ENCODE assay signal across 9 cellular contexts in genomic region chr16:49620158-49620867, GRCh38.
DNase-seq lines count a peak whose midpoint lies in the region; ATAC-seq and TF ChIP-seq lines count a peak whose summit lies in the region.
"Had no signal": no experiment of that assay in that cellular context is flagged by ENCODE, and none has a peak within 500 bp of the region (broad histone marks: within the 10 kb centered on the region; RNA-seq: fewer than 3 reads in every experiment).

No MANE protein-coding gene starts in this region.

- no peak overlapping the region for H3K9ac ChIP-seq in H9 (ENCODE audit: extremely low read depth, insufficient read length, low read length)

- no peak overlapping the region for H3K4me2 ChIP-seq in H9 (ENCODE audit: insufficient read depth, insufficient read length, low read length)

- peak overlapping the region in 1 of 3 experiments; percentile 57; a peak in 1 of 7 replicates for H3K27ac Mint-ChIP-seq in H9

- no peak overlapping the region for H3K23ac ChIP-seq in H9 (ENCODE audit: insufficient read length, low read depth, low read length)

- H3K27me3 ChIP-seq in H9 (ENCODE audit: insufficient read depth, low read length): no peaks in the 10 kb centered on the region

- no peak overlapping the region for H2BK20ac ChIP-seq in H9 (ENCODE audit: low read depth, low read length, poor library complexity, severe bottlenecking)

- H2BK5ac ChIP-seq in H9 (ENCODE audit: insufficient read length, low read length): no peak overlapping the region

- H3K4ac ChIP-seq in H9 (ENCODE audit: low read depth, low read length): no peak overlapping the region

- no peak overlapping the region for H2AK5ac ChIP-seq in H9 (ENCODE audit: insufficient read length, low read length)

- no peak overlapping the region for H2BK12ac ChIP-seq in H9 (ENCODE audit: insufficient read length, low read depth, low read length)

- H2AFZ ChIP-seq in H9 (ENCODE audit: low read length): no peak overlapping the region

- H3K14ac ChIP-seq in H9 (ENCODE audit: insufficient read depth, low read length): no peak overlapping the region; the same call in 1 of the 2 replicates

- no peak overlapping the region for H4K5ac ChIP-seq in H9 (ENCODE audit: insufficient read length, low read depth, low read length)

- no peak overlapping the region for H2BK15ac ChIP-seq in H9 (ENCODE audit: low read depth, low read length)

- peaks cover 0 to under 1% of the 10 kb centered on the region in 2 experiments; a peak in 1 of 5 replicates for H3K9me3 Mint-ChIP-seq in H9
- H3K9me3 Mint-ChIP-seq: brain had no signal

- TF ChIP-seq CTCF in H9 (conservative IDR thresholded peaks at IDR 0.05): no peak

- H3K27me3 Mint-ChIP-seq in H9 (ENCODE audit: low read depth): no peaks in the 10 kb centered on the region; the same call in 1 of the 2 replicates

- H3K4me1 Mint-ChIP-seq in H9: peaks cover 11 to 14% of the 10 kb centered on the region in 2 experiments

- DNase-seq in H9: peak; percentile 24
- DNase-seq in brain pericyte (ENCODE audit: low read depth, low spot score): peak; percentile 47
- peak; percentile 45 for DNase-seq in left lobe of liver (ENCODE audit: low spot score)
- peak; percentile 61 for DNase-seq in stromal cell of bone marrow (ENCODE audit: low read depth)
- DNase-seq in OCI-M1 (lab: John Stamatoyannopoulos, UW): no peak
- DNase-seq in stimulated activated naive CD4-positive, alpha-beta T cell (lab: John Stamatoyannopoulos, UW): no peak
- no peak for DNase-seq in superior temporal gyrus (ENCODE audit: extremely low spot score)

- no peaks in the 10 kb centered on the region for H3K79me2 ChIP-seq in H9 (ENCODE audit: insufficient read depth, low read length)

- H3K79me1 ChIP-seq in H9 (ENCODE audit: insufficient read depth, low read depth, low read length, poor library complexity, severe bottlenecking): no peaks in the 10 kb centered on the region

- H3K4me1 ChIP-seq in H9 (ENCODE audit: insufficient read depth, low read length): no peaks in the 10 kb centered on the region; the same call in 1 of the 2 replicates

- no peak overlapping the region for H3T11ph ChIP-seq in H9 (ENCODE audit: low read length)

- no peak overlapping the region for H3K56ac ChIP-seq in H9 (ENCODE audit: insufficient read length, low read depth, low read length)

- no peak overlapping the region for H3K27ac ChIP-seq in H9 (ENCODE audit: insufficient read length, low read depth, low read length)

- H4K8ac ChIP-seq in H9 (replicated peaks; ENCODE audit: insufficient read length, low read depth, low read length): no peak overlapping the region

- no peaks in the 10 kb centered on the region for H3K23me2 ChIP-seq in H9 (ENCODE audit: insufficient read length, low read depth, low read length, poor library complexity, severe bottlenecking)

- no peak overlapping the region for H3K18ac ChIP-seq in H9 (ENCODE audit: insufficient read length, low read depth, low read length)

- H3K36me3 Mint-ChIP-seq in H9 (ENCODE audit: insufficient read depth in 1 of 3, low read depth in 3 of 3): peaks cover 0 to 8% (median 3%) of the 10 kb centered on the region in 3 experiments; a peak in 5 of 7 replicates

- no peak for TF ChIP-seq POLR2A in GM18505 (IDR thresholded peaks at IDR 0.05; ENCODE audit: borderline replicate concordance, extremely low read depth, insufficient read depth, insufficient read length)

- no peak overlapping the region for H2BK120ac ChIP-seq in H9 (ENCODE audit: low read depth, low read length, poor library complexity, severe bottlenecking)

- ATAC-seq in left lobe of liver (peak; percentile 37), GM18505 (IDR thresholded peaks at IDR 0.05; ENCODE audit: unreplicated experiment) (no peak)

- no peaks in the 10 kb centered on the region for H3K9me3 ChIP-seq in H9 (ENCODE audit: control insufficient read depth, low read depth, low read length)

- H3K4me3 Mint-ChIP-seq in H9: no peak overlapping the region

- H4K20me1 ChIP-seq in H9 (ENCODE audit: control insufficient read depth, insufficient read depth, insufficient read length): no peaks in the 10 kb centered on the region

- WGBS in H9 (ENCODE audit: extremely low coverage, insufficient read length, low lambda C conversion rate): no CpG with 5 or more reads among the region's 11 CpGs

- no peak overlapping the region for H4K91ac ChIP-seq in H9 (ENCODE audit: insufficient read length, low read depth, low read length)

Comparison
In these comparisons a context has a peak if more than half of its experiments do, and no peak if none do; other contexts are left out.
1. DNase-seq: peak in H9 (single experiment), brain pericyte (single experiment), left lobe of liver (single experiment) and stromal cell of bone marrow (single experiment); none in OCI-M1 (single experiment), stimulated activated naive CD4-positive, alpha-beta T cell (0 of 6) and superior temporal gyrus (single experiment).